Comparison of ENCODE assay signal across 16 cellular contexts in genomic region chr11:17673951-17674350, GRCh38. TPM values are rescaled to one million over a fixed set of nuclear protein-coding genes. Genes with fewer than 3 reads are reported as not detected.
"Had no signal": no experiment of that assay in that cellular context is flagged by ENCODE, and none has a peak within 500 bp of the region (broad histone marks: within the 10 kb centered on the region; RNA-seq: fewer than 3 reads in every experiment).

No MANE protein-coding gene starts in this region.

- DNase-seq: activated CD4-positive, alpha-beta memory T cell treated with anti-CD3 and anti-CD28 coated beads, Interleukin-2, amount 10 ng/mL, durations not matched to agents 7 days and 5 days; activated CD4-positive, alpha-beta T cell treated with anti-CD3 and anti-CD28 coated beads for 1 hour; activated CD8-positive, alpha-beta memory T cell treated with anti-CD3 and anti-CD28 coated beads, Interleukin-2, amount 50 U/mL, for 4 hours; aorta; endodermal cell; head of caudate nucleus; mesenchymal stem cell; pancreas; tibial artery had no signal

- H3K4me3 ChIP-seq: pancreas, smooth muscle cell, tibial artery had no signal

- H3K4me2 ChIP-seq: smooth muscle cell had no signal

- H3K27me3 ChIP-seq: pancreas, tibial artery had no signal

- H3K27ac ChIP-seq: pancreas, tibial artery had no signal

- H3K36me3 ChIP-seq: pancreas, tibial artery had no signal

- H3K9me3 ChIP-seq: pancreas had no signal

- H3K4me1 ChIP-seq: pancreas, tibial artery had no signal

- FAIRE-seq: islet of Langerhans, pancreas had no signal

- ATAC-seq: esophagus mucosa; left lobe of liver; pancreas; stimulated activated effector memory CD8-positive, alpha-beta T cell treated with anti-CD3 and anti-CD28 coated beads, Interleukin-12 subunit alpha, Interleukin-12 subunit beta, amount 100 ng/mL, for 72 hours had no signal

RNA-seq across cellular contexts. Expression of gene MYOD1, which starts 45.4 kb away (rescaled TPM):
- total RNA-seq: activated CD4-positive, alpha-beta memory T cell treated with anti-CD3 and anti-CD28 coated beads, Interleukin-2, amount 10 ng/mL, durations not matched to agents 7 days and 5 days; aorta; dermis microvascular lymphatic vessel endothelial cell; endodermal cell; esophagus mucosa; left lobe of liver; neural crest cell; pancreas; smooth muscle cell had no signal
- polyA plus RNA-seq: aorta, pancreas, smooth muscle cell had no signal
